1 cellular context compared by ENCODE assay signal in genomic region chr9:77158772-77159513, GRCh38.
TF ChIP-seq lines count a peak whose summit lies in the region.

No MANE protein-coding gene starts in this region.

TF ChIP-seq in HepG2, 621 proteins besides CTCF, POLR2A, EP300 and RAD21 (continued from another document):
- TF ChIP-seq MAFK (conservative IDR thresholded peaks at IDR 0.05 in 1 of 2, IDR thresholded peaks at IDR 0.05 in 1 of 2; ENCODE audit: low read length in 2 of 2) (peak in 1 of 2 experiments; percentile 35; a peak in 1 of 4 replicates), MAFF (IDR thresholded peaks at IDR 0.05; ENCODE audit: low read depth, low read length) (peak; percentile 17; the same call in 1 of the 2 replicates), RAD51 (IDR thresholded peaks at IDR 0.05; ENCODE audit: borderline replicate concordance) (no peak), MLX (CRISPR knock-in tag; IDR thresholded peaks at IDR 0.05) (no peak), PAX8 (CRISPR knock-in tag; IDR thresholded peaks at IDR 0.05; ENCODE audit: borderline replicate concordance) (no peak)
